In the genomic region with DNA sequence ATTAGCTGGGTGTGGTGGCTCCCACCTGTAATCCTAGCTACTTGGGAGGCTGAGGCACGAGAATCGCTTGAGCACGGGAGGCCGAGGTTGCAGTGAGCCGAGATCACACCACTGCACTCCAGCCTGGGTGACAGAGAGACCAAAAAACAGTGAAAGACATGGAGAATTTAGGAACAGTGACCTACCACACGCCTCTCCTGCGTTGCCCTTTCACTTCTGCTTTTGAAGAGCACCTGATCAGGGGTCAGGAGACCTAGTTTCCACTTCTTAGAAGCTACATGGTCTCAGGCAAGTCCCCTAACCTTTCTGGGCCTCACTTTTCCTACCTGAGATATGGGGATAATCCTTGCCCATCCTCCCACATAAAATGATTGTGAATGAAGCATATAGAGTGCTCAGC, we compare ENCODE assay signal across 1 cellular context.
TF ChIP-seq lines count a peak whose summit lies in the region.

No MANE protein-coding gene starts in this region.

TF ChIP-seq in K562, 482 proteins besides CTCF, POLR2A, EP300 and RAD21 (continued from another document):
- TF ChIP-seq ZNF407 (IDR thresholded peaks at IDR 0.05; ENCODE audit: low read depth): no peak
- TF ChIP-seq SPI1 (IDR thresholded peaks at IDR 0.05; ENCODE audit: borderline replicate concordance, low read depth, low read length): peak; percentile 51; the same call in 1 of the 2 replicates
- TF ChIP-seq SUPT5H (IDR thresholded peaks at IDR 0.05): no peak
- TF ChIP-seq RBBP5 (IDR thresholded peaks at IDR 0.05; ENCODE audit: borderline replicate concordance, insufficient read depth, low read length, poor library complexity, severe bottlenecking): no peak
- TF ChIP-seq SMAD3 (CRISPR knock-in tag; conservative IDR thresholded peaks at IDR 0.05): no peak
- no peak for TF ChIP-seq SMARCB1 (IDR thresholded peaks at IDR 0.05; ENCODE audit: insufficient read length, low read depth)
- no peak for TF ChIP-seq MEIS2 (IDR thresholded peaks at IDR 0.05; ENCODE audit: partially characterized antibody)
- TF ChIP-seq, protein P1, sequence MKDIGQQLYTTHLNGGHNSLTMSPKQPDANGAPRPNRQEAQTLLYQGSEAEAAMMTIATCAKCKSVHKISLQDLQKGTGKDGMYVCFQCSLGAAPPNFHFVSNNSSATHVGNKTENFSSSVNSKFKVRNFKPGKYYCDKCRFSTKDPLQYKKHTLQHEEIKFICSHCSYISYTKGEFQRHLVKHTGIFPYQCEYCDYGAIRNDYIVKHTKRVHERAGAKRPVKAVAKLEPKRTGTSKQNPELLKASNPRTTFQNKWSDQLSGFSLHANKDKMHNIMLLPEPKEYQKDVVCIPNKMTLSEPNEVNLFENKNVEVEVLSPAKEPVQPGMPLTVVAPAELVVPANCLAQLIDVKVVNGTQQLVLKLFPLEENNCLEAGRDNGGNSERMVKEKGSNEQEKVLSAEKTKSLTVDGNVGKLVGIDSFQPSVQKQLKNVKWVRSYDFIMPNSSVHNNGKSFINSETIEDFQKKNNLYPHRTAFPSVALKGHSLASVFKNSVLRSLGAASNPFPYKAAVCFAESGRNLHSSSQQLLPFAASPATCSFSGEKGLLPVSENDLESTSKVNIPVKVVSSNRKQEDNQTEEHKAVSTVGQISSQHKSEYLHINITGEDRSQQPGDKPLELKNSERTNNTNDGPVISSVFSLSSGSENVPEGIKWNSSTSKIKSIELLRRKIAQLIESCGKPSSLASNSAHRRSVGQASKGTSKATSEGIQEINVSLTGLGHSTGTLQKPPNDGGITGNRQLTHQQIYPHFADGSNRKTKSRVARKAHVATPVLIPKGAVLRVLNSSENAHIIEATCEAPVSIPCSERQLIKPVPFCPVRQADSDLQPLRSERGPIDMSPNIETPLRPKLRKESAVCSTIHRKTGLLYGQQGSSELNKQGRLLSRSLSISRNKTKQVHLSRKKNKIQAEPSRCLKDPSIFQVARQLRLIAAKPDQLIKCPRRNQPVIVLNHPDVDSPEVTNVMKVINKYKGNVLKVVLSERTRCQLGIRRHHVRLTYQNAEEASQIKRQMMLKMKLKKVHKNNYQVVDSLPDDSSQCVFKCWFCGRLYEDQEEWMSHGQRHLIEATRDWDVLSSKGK (CRISPR knock-in tag; IDR thresholded peaks at IDR 0.05): no peak
- no peak for TF ChIP-seq THRAP3 (IDR thresholded peaks at IDR 0.05; ENCODE audit: borderline replicate concordance)
- 0 out of 2 replicates have a peak, but pooled peaks have one; percentile 55 for TF ChIP-seq BCOR (IDR thresholded peaks at IDR 0.05)
- TF ChIP-seq ESRRA (IDR thresholded peaks at IDR 0.05; ENCODE audit: borderline replicate concordance, low read depth): peak; percentile 69
- TF ChIP-seq, protein P2, sequence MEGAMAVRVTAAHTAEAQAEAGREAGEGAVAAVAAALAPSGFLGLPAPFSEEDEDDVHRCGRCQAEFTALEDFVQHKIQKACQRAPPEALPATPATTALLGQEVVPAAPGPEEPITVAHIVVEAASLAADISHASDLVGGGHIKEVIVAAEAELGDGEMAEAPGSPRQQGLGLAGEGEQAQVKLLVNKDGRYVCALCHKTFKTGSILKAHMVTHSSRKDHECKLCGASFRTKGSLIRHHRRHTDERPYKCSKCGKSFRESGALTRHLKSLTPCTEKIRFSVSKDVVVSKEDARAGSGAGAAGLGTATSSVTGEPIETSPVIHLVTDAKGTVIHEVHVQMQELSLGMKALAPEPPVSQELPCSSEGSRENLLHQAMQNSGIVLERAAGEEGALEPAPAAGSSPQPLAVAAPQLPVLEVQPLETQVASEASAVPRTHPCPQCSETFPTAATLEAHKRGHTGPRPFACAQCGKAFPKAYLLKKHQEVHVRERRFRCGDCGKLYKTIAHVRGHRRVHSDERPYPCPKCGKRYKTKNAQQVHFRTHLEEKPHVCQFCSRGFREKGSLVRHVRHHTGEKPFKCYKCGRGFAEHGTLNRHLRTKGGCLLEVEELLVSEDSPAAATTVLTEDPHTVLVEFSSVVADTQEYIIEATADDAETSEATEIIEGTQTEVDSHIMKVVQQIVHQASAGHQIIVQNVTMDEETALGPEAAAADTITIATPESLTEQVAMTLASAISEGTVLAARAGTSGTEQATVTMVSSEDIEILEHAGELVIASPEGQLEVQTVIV (CRISPR knock-in tag; IDR thresholded peaks at IDR 0.05; ENCODE audit: borderline replicate concordance): no peak
- no peak for TF ChIP-seq CBX3 (IDR thresholded peaks at IDR 0.05; ENCODE audit: borderline replicate concordance in 1 of 2, low read length in 2 of 2)
- TF ChIP-seq U2AF2 (optimal IDR thresholded peaks at IDR 0.05; ENCODE audit: low read depth, low read length): no peak
- TF ChIP-seq, protein P3, sequence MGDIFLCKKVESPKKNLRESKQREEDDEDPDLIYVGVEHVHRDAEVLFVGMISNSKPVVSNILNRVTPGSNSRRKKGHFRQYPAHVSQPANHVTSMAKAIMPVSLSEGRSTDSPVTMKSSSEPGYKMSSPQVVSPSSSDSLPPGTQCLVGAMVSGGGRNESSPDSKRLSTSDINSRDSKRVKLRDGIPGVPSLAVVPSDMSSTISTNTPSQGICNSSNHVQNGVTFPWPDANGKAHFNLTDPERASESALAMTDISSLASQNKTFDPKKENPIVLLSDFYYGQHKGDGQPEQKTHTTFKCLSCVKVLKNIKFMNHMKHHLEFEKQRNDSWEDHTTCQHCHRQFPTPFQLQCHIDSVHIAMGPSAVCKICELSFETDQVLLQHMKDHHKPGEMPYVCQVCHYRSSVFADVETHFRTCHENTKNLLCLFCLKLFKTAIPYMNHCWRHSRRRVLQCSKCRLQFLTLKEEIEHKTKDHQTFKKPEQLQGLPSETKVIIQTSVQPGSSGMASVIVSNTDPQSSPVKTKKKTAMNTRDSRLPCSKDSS (IDR thresholded peaks at IDR 0.05; ENCODE audit: low read depth, partially characterized antibody): no peak
- no peak for TF ChIP-seq HOXB6 (CRISPR knock-in tag; IDR thresholded peaks at IDR 0.05; ENCODE audit: borderline replicate concordance)
- no peak for TF ChIP-seq U2AF1 (optimal IDR thresholded peaks at IDR 0.05; ENCODE audit: low read depth, low read length)
- no peak for TF ChIP-seq TSHZ1 (CRISPR knock-in tag; IDR thresholded peaks at IDR 0.05)
- TF ChIP-seq RBM25 (IDR thresholded peaks at IDR 0.05; ENCODE audit: low read depth, low read length, severe bottlenecking): peak; percentile 59
- peak; percentile 9 to 51; a peak in 2 of 4 replicates for TF ChIP-seq KDM1A (IDR thresholded peaks at IDR 0.05)
- no peak for TF ChIP-seq HDGF (IDR thresholded peaks at IDR 0.05)
TF ChIP-seq in K562: peak in this region for 5.
